Comparison of ENCODE assay signal across 5 cellular contexts in the genomic region with DNA sequence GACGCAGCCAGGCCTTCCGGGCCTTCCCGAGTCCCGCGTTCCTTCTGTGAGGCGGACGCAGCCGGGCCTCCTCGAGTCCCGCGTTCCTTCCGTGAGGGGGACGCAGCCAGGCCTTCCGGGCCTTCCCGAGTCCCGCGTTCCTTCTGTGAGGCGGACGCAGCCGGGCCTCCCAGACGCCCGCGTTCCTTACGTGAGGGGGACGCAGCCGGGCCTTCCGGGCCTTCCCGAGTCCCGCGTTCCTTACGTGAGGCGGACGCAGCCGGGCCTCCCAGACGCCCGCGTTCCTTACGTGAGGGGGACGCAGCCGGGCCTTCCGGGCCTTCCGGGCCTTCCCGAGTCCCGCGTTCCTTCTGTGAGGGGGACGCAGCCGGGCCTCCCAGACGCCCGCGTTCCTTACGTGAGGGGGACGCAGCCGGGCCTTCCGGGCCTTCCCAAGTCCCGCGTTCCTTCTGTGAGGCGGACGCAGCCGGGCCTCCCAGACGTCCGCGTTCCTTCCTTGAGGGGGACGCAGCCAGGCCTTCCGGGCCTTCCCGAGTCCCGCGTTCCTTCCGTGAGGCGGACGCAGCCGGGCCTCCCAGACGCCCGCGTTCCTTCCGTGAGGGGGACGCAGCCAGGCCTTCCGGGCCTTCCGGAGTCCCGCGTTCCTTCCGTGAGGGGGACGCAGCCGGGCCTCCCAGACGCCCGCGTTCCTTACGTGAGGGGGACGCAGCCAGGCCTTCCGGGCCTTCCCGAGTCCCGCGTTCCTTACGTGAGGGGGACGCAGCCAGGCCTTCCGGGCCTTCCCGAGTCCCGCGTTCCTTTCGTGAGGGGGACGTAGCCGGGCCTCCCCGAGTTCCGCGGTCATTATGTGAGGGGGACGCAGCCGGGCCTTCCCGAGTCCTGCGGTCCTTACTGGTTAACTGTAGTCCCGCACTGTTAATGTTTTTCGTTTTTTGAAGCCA.
A peak's percentile ranks its signal among the peaks of the same experiment; 100 is the strongest.
DNase-seq lines count a peak whose midpoint lies in the region; ATAC-seq, FAIRE-seq and TF ChIP-seq lines count a peak whose summit lies in the region.
"Not testable (repeated sequence)": the region's sequence is repeated elsewhere in the genome, so short reads cannot be mapped to it uniquely, and the experiment has no call there.

No MANE protein-coding gene starts in this region.

- H3K27me3 Mint-ChIP-seq in WTC11 (ENCODE audit: low read depth); brain: not testable (repeated sequence)

- not testable (repeated sequence) for H3K23me2 ChIP-seq in H1 (ENCODE audit: low read depth, low read length)

- not testable (repeated sequence) for TF ChIP-seq POLR2A in H1 (IDR thresholded peaks at IDR 0.05; ENCODE audit: control extremely low read depth in 1 of 2, low read depth in 2 of 2, low read length in 2 of 2)

- H3K79me1 ChIP-seq in H1 (ENCODE audit: low read depth, low read length), result not testable (repeated sequence)

- H3K4me3 Mint-ChIP-seq in WTC11, brain: not testable (repeated sequence)

- H2BK5ac ChIP-seq in H1 (ENCODE audit: low read depth, low read length), result not testable (repeated sequence)

- H3K4me1 Mint-ChIP-seq in WTC11, result not testable (repeated sequence)
- peaks cover 78% of the 10 kb centered on the region for H3K4me1 Mint-ChIP-seq in brain

- not testable (repeated sequence) for H3K4ac ChIP-seq in H1 (replicated peaks; ENCODE audit: insufficient read length, low read depth, low read length)

- not testable (repeated sequence) for H3K14ac ChIP-seq in H1 (ENCODE audit: insufficient read length)

- H2BK12ac ChIP-seq in H1 (ENCODE audit: low read depth, low read length), result not testable (repeated sequence)

- not testable (repeated sequence) for H3K79me2 ChIP-seq in H1 (ENCODE audit: control insufficient read depth in 1 of 2, insufficient read depth in 2 of 2, low read length in 2 of 2); neural cell (replicated peaks; ENCODE audit: insufficient read depth, low read length); smooth muscle cell (ENCODE audit: low read depth)

- H3K23ac ChIP-seq in H1 (ENCODE audit: insufficient read length), result not testable (repeated sequence)

- CTCF ChIA-PET in WTC11 (lab: Charles Lee), result not testable (repeated sequence)
- CTCF ChIA-PET in H1 (lab: Charles Lee; ENCODE audit: partially characterized antibody), result interaction anchor here (0.8 to 1.1 kb wide), 3 partner anchors 65 to 285 kb away, joined by 3 to 4 read pairs (median 3); no protein-coding TSS in a partner anchor

- ATAC-seq in WTC11, result not testable (repeated sequence)

- H3K4me3 ChIP-seq in H1 (ENCODE audit: extremely low read depth in 1 of 4, insufficient read depth in 2 of 4, low read depth in 3 of 4, low read length in 4 of 4); neural cell (ENCODE audit: low read length); smooth muscle cell: not testable (repeated sequence)

- not testable (repeated sequence) for H2AK5ac ChIP-seq in H1 (ENCODE audit: low read depth, low read length)

- peak; percentile 19 for DNase-seq in WTC11 (ENCODE audit: low spot score)
- not testable (repeated sequence) for DNase-seq in H1 (ENCODE audit: low read depth in 1 of 2, low spot score in 2 of 2); smooth muscle cell (lab: John Stamatoyannopoulos, UW; ENCODE audit: unreplicated experiment)

- H3K36me3 ChIP-seq in H1 (ENCODE audit: control insufficient read depth in 2 of 4, insufficient read depth in 4 of 4, low read length in 3 of 4); neural cell (ENCODE audit: insufficient read depth, low read length); smooth muscle cell (ENCODE audit: low read depth): not testable (repeated sequence)

- FAIRE-seq in H1 (lab: Jason Lieb, UNC), result not testable (repeated sequence)

- not testable (repeated sequence) for TF ChIP-seq CTCF in WTC11 (IDR thresholded peaks at IDR 0.05); brain (conservative IDR thresholded peaks at IDR 0.05); H1 (IDR thresholded peaks at IDR 0.05; ENCODE audit: control extremely low read depth in 1 of 3, insufficient read depth in 1 of 3, low read depth in 1 of 3, low read length in 3 of 3); neural cell (IDR thresholded peaks at IDR 0.05; ENCODE audit: poor library complexity, severe bottlenecking); smooth muscle cell (IDR thresholded peaks at IDR 0.05; ENCODE audit: borderline replicate concordance, insufficient read depth, poor library complexity, severe bottlenecking)

- not testable (repeated sequence) for H3K56ac ChIP-seq in H1 (replicated peaks; ENCODE audit: insufficient read length, low read depth, low read length)

- H3K27ac Mint-ChIP-seq in WTC11, result not testable (repeated sequence)
- H3K27ac Mint-ChIP-seq in brain, result peak overlapping the region in 3 of 5 experiments; percentile 47 to 99 (median 98)

- TF ChIP-seq EP300 in H1 (IDR thresholded peaks at IDR 0.05; ENCODE audit: borderline replicate concordance in 1 of 2, low read depth in 2 of 2, low read length in 2 of 2); neural cell (conservative IDR thresholded peaks at IDR 0.05; ENCODE audit: poor library complexity, severe bottlenecking): not testable (repeated sequence)

- not testable (repeated sequence) for TF ChIP-seq RAD21 in H1 (IDR thresholded peaks at IDR 0.05 in 1 of 2, conservative IDR thresholded peaks at IDR 0.05 in 1 of 2; ENCODE audit: low read depth in 2 of 2, low read length in 2 of 2); neural cell (conservative IDR thresholded peaks at IDR 0.05)

- H3K18ac ChIP-seq in H1 (ENCODE audit: extremely low read depth, low read length), result not testable (repeated sequence)

- H4K91ac ChIP-seq in H1 (replicated peaks; ENCODE audit: insufficient read length, low read length), result not testable (repeated sequence)

- not testable (repeated sequence) for H3K36me3 Mint-ChIP-seq in WTC11
- peaks cover 17% of the 10 kb centered on the region for H3K36me3 Mint-ChIP-seq in brain

- H3K4me2 ChIP-seq in H1 (ENCODE audit: insufficient read depth in 1 of 2, low read depth in 2 of 2, low read length in 2 of 2); neural cell (ENCODE audit: low read length); smooth muscle cell: not testable (repeated sequence)

- not testable (repeated sequence) for H2BK120ac ChIP-seq in H1 (replicated peaks; ENCODE audit: low read depth, low read length)

- 82% methylated on average over 16 of the region's 110 CpGs; no CpG with 5 or more reads in 1 of the 2 experiments for WGBS in H1 (ENCODE audit: extremely low coverage in 1 of 2, insufficient coverage in 1 of 2, insufficient read length in 1 of 2, insufficient replicate concordance in 2 of 2, low coverage in 1 of 2, low lambda C conversion rate in 2 of 2, missing lambda C conversion rate in 1 of 2), 2 experiments
- 97% methylated on average over 92 of the region's 110 CpGs for WGBS in smooth muscle cell (ENCODE audit: low lambda C conversion rate)

- not testable (repeated sequence) for H3F3A ChIP-seq in neural cell (ENCODE audit: insufficient read depth, low read length, poor library complexity, severe bottlenecking); smooth muscle cell (ENCODE audit: low read depth)

- not testable (repeated sequence) for H4K20me1 ChIP-seq in H1 (replicated peaks in 1 of 2; ENCODE audit: control insufficient read depth in 1 of 2, insufficient read depth in 2 of 2, low read length in 2 of 2); neural cell (ENCODE audit: insufficient read depth); smooth muscle cell (ENCODE audit: low read depth)

- H3K9ac ChIP-seq in H1 (replicated peaks in 1 of 4; ENCODE audit: extremely low read depth in 1 of 4, low read depth in 3 of 4, low read length in 3 of 4); neural cell (ENCODE audit: low read length); smooth muscle cell (ENCODE audit: low read depth): not testable (repeated sequence)

- not testable (repeated sequence) for H3K27me3 ChIP-seq in H1 (replicated peaks in 1 of 4; ENCODE audit: control insufficient read depth in 3 of 4, extremely low read depth in 1 of 4, insufficient read depth in 3 of 4, low read length in 3 of 4); neural cell (ENCODE audit: insufficient read depth, low read depth, low read length); smooth muscle cell (ENCODE audit: low read depth)

- H3K9me3 Mint-ChIP-seq in WTC11, brain: not testable (repeated sequence)

- H4K5ac ChIP-seq in H1 (ENCODE audit: insufficient read length, low read depth, low read length), result not testable (repeated sequence)

- not testable (repeated sequence) for H3K9me3 ChIP-seq in H1 (ENCODE audit: insufficient read depth in 2 of 2, low read depth in 1 of 2, low read length in 1 of 2); neural cell (ENCODE audit: low read length); smooth muscle cell (replicated peaks; ENCODE audit: low read depth)

- H4K8ac ChIP-seq in H1 (ENCODE audit: extremely low read depth, insufficient read depth, low read length), result not testable (repeated sequence)

- H2BK15ac ChIP-seq in H1 (ENCODE audit: low read length), result not testable (repeated sequence)

- H3K27ac ChIP-seq in H1 (ENCODE audit: low read depth, low read length), result not testable (repeated sequence)
- H3K27ac ChIP-seq in neural cell (ENCODE audit: low read length) (peak overlapping the region; percentile 89), smooth muscle cell (ENCODE audit: low read depth) (peak overlapping the region; percentile 74)

- POLR2A ChIA-PET in WTC11 (lab: Charles Lee); H1 (lab: Charles Lee; ENCODE audit: partially characterized antibody): not testable (repeated sequence)

- H3K4me1 ChIP-seq in H1 (replicated peaks in 1 of 4; ENCODE audit: control insufficient read depth in 3 of 4, insufficient read depth in 4 of 4, low read length in 3 of 4), result not testable (repeated sequence)
- H3K4me1 ChIP-seq in smooth muscle cell (ENCODE audit: low read depth), result peaks cover 18% of the 10 kb centered on the region

- not testable (repeated sequence) for H2BK20ac ChIP-seq in H1 (ENCODE audit: low read length)

- peak overlapping the region; percentile 39; the same call in 1 of the 2 replicates for H2AFZ ChIP-seq in H1 (ENCODE audit: low read length)
- H2AFZ ChIP-seq in neural cell (ENCODE audit: low read depth, low read length); smooth muscle cell (ENCODE audit: low read depth): not testable (repeated sequence)

- H3K9me2 ChIP-seq in neural cell (ENCODE audit: insufficient read depth, low read length), result not testable (repeated sequence)
